ENCODE assay signal across 28 cellular contexts in genomic region chr6:159315562-159315961, GRCh38.
"Had no signal": no experiment of that assay in that cellular context is flagged by ENCODE, and none has a peak within 500 bp of the region (broad histone marks: within the 10 kb centered on the region; RNA-seq: fewer than 3 reads in every experiment).

No MANE protein-coding gene starts in this region.

- H3K9me3 ChIP-seq: adrenal gland, body of pancreas, gastrocnemius medialis had no signal

- H3K27me3 ChIP-seq: adrenal gland, body of pancreas, gastrocnemius medialis had no signal

- H3K27ac ChIP-seq: adrenal gland, body of pancreas, gastrocnemius medialis had no signal

- ATAC-seq: activated CD4-positive, alpha-beta T cell treated with anti-CD3 and anti-CD28 coated beads for 36 hours; activated CD8-positive, alpha-beta T cell treated with anti-CD3 and anti-CD28 coated beads for 36 hours; activated naive CD8-positive, alpha-beta T cell treated with anti-CD3 and anti-CD28 coated beads, Interleukin-2, amount 50 U/mL, for 24 hours; activated T-cell treated with anti-CD3 and anti-CD28 coated beads, Interleukin-2, amount 50 U/mL, for 4 hours; body of pancreas; effector memory CD8-positive, alpha-beta T cell; gastrocnemius medialis had no signal

- DNase-seq: activated CD4-positive, alpha-beta T cell treated with anti-CD3 and anti-CD28 coated beads for 36 hours; activated CD4-positive, alpha-beta T cell treated with anti-CD3 and anti-CD28 coated beads, Interleukin-2, amount 50 U/mL, for 1 hour; activated CD4-positive, alpha-beta T cell treated with anti-CD3 and anti-CD28 coated beads, Interleukin-2, amount 50 U/mL, for 48 hours; activated CD4-positive, CD25-positive, alpha-beta regulatory T cell; activated CD4-positive, CD25-positive, alpha-beta regulatory T cell treated with anti-CD3 and anti-CD28 coated beads, Interleukin-2, amount 50 U/mL, for 72 hours; activated CD8-positive, alpha-beta memory T cell treated with anti-CD3 and anti-CD28 coated beads for 24 hours; activated CD8-positive, alpha-beta T cell treated with anti-CD3 and anti-CD28 coated beads for 36 hours; activated effector memory CD4-positive, alpha-beta T cell treated with anti-CD3 and anti-CD28 coated beads, Interleukin-2, amount 50 U/mL, for 16 hours; activated naive CD4-positive, alpha-beta T cell treated with anti-CD3 and anti-CD28 coated beads for 36 hours; activated naive CD8-positive, alpha-beta T cell treated with anti-CD3 and anti-CD28 coated beads for 36 hours; activated naive CD8-positive, alpha-beta T cell treated with anti-CD3 and anti-CD28 coated beads, Interleukin-2, amount 50 U/mL, for 24 hours; activated T-cell treated with anti-CD3 and anti-CD28 coated beads, Interleukin-2, amount 50 U/mL, for 4 hours; adrenal gland; amygdala; aorta; body of pancreas; caudate nucleus; cortex of kidney; dermis blood vessel endothelial cell; effector CD4-positive, alpha-beta T cell; effector memory CD8-positive, alpha-beta T cell; erythroblast; foreskin fibroblast; gastrocnemius medialis; glutamatergic neuron; T-helper 2 cell had no signal

- H3K4me3 ChIP-seq: adrenal gland, body of pancreas, gastrocnemius medialis had no signal

- H3K9me3 Mint-ChIP-seq: activated CD8-positive, alpha-beta T cell treated with anti-CD3 and anti-CD28 coated beads for 36 hours; activated naive CD4-positive, alpha-beta T cell treated with anti-CD3 and anti-CD28 coated beads for 36 hours; activated naive CD4-positive, alpha-beta T cell treated with anti-CD3 and anti-CD28 coated beads, Interleukin-2, amount 50 U/mL, for 24 hours; activated naive CD8-positive, alpha-beta T cell treated with anti-CD3 and anti-CD28 coated beads for 36 hours; activated naive CD8-positive, alpha-beta T cell treated with anti-CD3 and anti-CD28 coated beads, Interleukin-2, amount 50 U/mL, for 24 hours; activated T-cell treated with anti-CD3 and anti-CD28 coated beads, Interleukin-2, amount 50 U/mL, for 4 hours; activated T-helper 2 cell treated with anti-CD3 and anti-CD28 coated beads, Interferon-gamma antibody, Interleukin-2, Interleukin-4, amounts not matched to agents 10 μg/mL and 5 μg/mL and 100 μg/mL, durations not matched to agents 14 hours and 24 hours and 36 hours; effector memory CD8-positive, alpha-beta T cell had no signal

- H3K36me3 ChIP-seq: adrenal gland, gastrocnemius medialis had no signal

- H3K4me3 Mint-ChIP-seq: activated CD4-positive, alpha-beta T cell treated with anti-CD3 and anti-CD28 coated beads for 36 hours; activated CD8-positive, alpha-beta T cell treated with anti-CD3 and anti-CD28 coated beads for 36 hours; activated naive CD4-positive, alpha-beta T cell treated with anti-CD3 and anti-CD28 coated beads for 36 hours; activated naive CD4-positive, alpha-beta T cell treated with anti-CD3 and anti-CD28 coated beads, Interleukin-2, amount 50 U/mL, for 24 hours; activated naive CD8-positive, alpha-beta T cell treated with anti-CD3 and anti-CD28 coated beads for 36 hours; activated naive CD8-positive, alpha-beta T cell treated with anti-CD3 and anti-CD28 coated beads, Interleukin-2, amount 50 U/mL, for 24 hours; activated T-cell treated with anti-CD3 and anti-CD28 coated beads, Interleukin-2, amount 50 U/mL, for 4 hours; effector memory CD8-positive, alpha-beta T cell had no signal

- H3K4me1 Mint-ChIP-seq: activated CD4-positive, alpha-beta T cell treated with anti-CD3 and anti-CD28 coated beads for 36 hours; activated naive CD4-positive, alpha-beta T cell treated with anti-CD3 and anti-CD28 coated beads, Interleukin-2, amount 50 U/mL, for 24 hours; activated naive CD8-positive, alpha-beta T cell treated with anti-CD3 and anti-CD28 coated beads for 36 hours; activated naive CD8-positive, alpha-beta T cell treated with anti-CD3 and anti-CD28 coated beads, Interleukin-2, amount 50 U/mL, for 24 hours had no signal

- H3K27ac Mint-ChIP-seq: activated CD4-positive, alpha-beta T cell treated with anti-CD3 and anti-CD28 coated beads for 36 hours; activated CD8-positive, alpha-beta T cell treated with anti-CD3 and anti-CD28 coated beads for 36 hours; activated naive CD4-positive, alpha-beta T cell treated with anti-CD3 and anti-CD28 coated beads for 36 hours; activated naive CD4-positive, alpha-beta T cell treated with anti-CD3 and anti-CD28 coated beads, Interleukin-2, amount 50 U/mL, for 24 hours; activated naive CD8-positive, alpha-beta T cell treated with anti-CD3 and anti-CD28 coated beads for 36 hours; activated naive CD8-positive, alpha-beta T cell treated with anti-CD3 and anti-CD28 coated beads, Interleukin-2, amount 50 U/mL, for 24 hours; activated T-helper 2 cell treated with anti-CD3 and anti-CD28 coated beads, Interferon-gamma antibody, Interleukin-2, Interleukin-4, amounts not matched to agents 10 μg/mL and 5 μg/mL and 100 μg/mL, durations not matched to agents 14 hours and 24 hours and 36 hours; effector memory CD8-positive, alpha-beta T cell had no signal

- H3K4me1 ChIP-seq: adrenal gland, body of pancreas, gastrocnemius medialis had no signal

- H3K36me3 Mint-ChIP-seq: activated naive CD4-positive, alpha-beta T cell treated with anti-CD3 and anti-CD28 coated beads, Interleukin-2, amount 50 U/mL, for 24 hours; activated naive CD8-positive, alpha-beta T cell treated with anti-CD3 and anti-CD28 coated beads for 36 hours had no signal
